ENCODE assay signal across 18 cellular contexts in the genomic region with DNA sequence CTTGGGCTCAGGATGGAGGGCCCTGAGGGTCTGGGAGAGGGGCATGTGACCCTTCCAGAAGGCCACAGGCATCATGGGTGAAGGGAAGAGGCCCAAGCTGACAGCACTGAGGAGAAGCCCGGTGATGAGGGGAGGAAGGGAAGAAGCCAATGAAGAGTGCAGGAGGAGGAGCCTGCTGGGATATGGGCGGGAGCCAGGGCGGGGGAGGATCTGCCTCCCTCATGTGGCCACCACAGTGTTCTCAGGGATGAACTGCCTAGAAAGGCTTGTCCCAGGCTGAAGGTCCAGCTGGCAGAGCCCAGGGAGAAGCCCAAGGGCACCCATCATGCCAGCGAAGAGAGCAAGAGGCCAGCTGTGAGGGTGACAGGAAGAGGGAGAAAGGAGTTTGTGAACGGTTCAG. TPM values are rescaled to one million over a fixed set of nuclear protein-coding genes. Genes with fewer than 3 reads are reported as not detected.
DNase-seq lines count a peak whose midpoint lies in the region; ATAC-seq and TF ChIP-seq lines count a peak whose summit lies in the region.
"Had no signal": no experiment of that assay in that cellular context is flagged by ENCODE, and none has a peak within 500 bp of the region (broad histone marks: within the 10 kb centered on the region; RNA-seq: fewer than 3 reads in every experiment).

No MANE protein-coding gene starts in this region.

- CTCF ChIA-PET in GM10248 (lab: Yijun Ruan, JAX) = interaction anchor here (1.1 kb wide), 1 partner anchor 717 kb away, joined by 3 read pairs; no protein-coding TSS in a partner anchor

- POLR2A ChIA-PET in GM10248 (lab: Yijun Ruan, JAX) = no interaction called here

- TF ChIP-seq CTCF in C4-2B (conservative IDR thresholded peaks at IDR 0.05) (no peak), GM10248 (IDR thresholded peaks at IDR 0.05; ENCODE audit: control extremely low read depth, extremely low read depth, low read depth, missing control alignments) (no peak)

- H3K27ac ChIP-seq in C4-2B = peak overlapping the region; percentile 48
- H3K27ac ChIP-seq: lower lobe of right lung, psoas muscle, vagina had no signal

- ATAC-seq in HG03280 (IDR thresholded peaks at IDR 0.05; ENCODE audit: unreplicated experiment) = no peak
- ATAC-seq in GM19455 (IDR thresholded peaks at IDR 0.05; ENCODE audit: unreplicated experiment) = no peak
- ATAC-seq: lower lobe of right lung; naive thymus-derived CD8-positive, alpha-beta T cell; psoas muscle; stimulated activated naive CD8-positive, alpha-beta T cell treated with anti-CD3 and anti-CD28 coated beads, Interleukin-15, amount 100 ng/mL, for 72 hours had no signal

- peak; percentile 24 for DNase-seq in ELF-1 (ENCODE audit: low read depth, low spot score)
- peak; percentile 13 for DNase-seq in SK-N-DZ (ENCODE audit: low spot score)
- peak; percentile 57 for DNase-seq in iPS-NIHi7 (ENCODE audit: extremely low spot score)
- no peak for DNase-seq in GM10248 (ENCODE audit: extremely low spot score)
- DNase-seq: activated CD4-positive, CD25-positive, alpha-beta regulatory T cell; activated CD8-positive, alpha-beta memory T cell treated with anti-CD3 and anti-CD28 coated beads, Interleukin-2, amount 50 U/mL, for 4 hours; CD4-positive, CD25-positive, alpha-beta regulatory T cell; effector CD8-positive, alpha-beta T cell; lower lobe of right lung; MM.1S; naive thymus-derived CD8-positive, alpha-beta T cell; NCI-H2107; psoas muscle; stimulated activated naive CD8-positive, alpha-beta T cell treated with anti-CD3 and anti-CD28 coated beads, Interleukin-15, amount 100 ng/mL, for 72 hours had no signal

RNA-seq across cellular contexts. Expression of gene PLB1, which starts 24.6 kb away (rescaled TPM):
- 0.03 and 0.38 TPM in 2 replicates for polyA plus RNA-seq in SK-N-DZ (2014; cell fraction: cytosol; rRNA removed)
- polyA plus RNA-seq in SK-N-DZ (2014; cell fraction: nucleus; rRNA removed) = 0.28 and 0.54 TPM in 2 replicates
